10 cellular contexts compared by ENCODE assay signal in genomic region chr18:906416-907170, GRCh38. TPM values are rescaled to one million over a fixed set of nuclear protein-coding genes. Genes with fewer than 3 reads are reported as not detected.
DNase-seq lines count a peak whose midpoint lies in the region; ATAC-seq, FAIRE-seq and TF ChIP-seq lines count a peak whose summit lies in the region.
"Had no signal": no experiment of that assay in that cellular context is flagged by ENCODE, and none has a peak within 500 bp of the region (broad histone marks: within the 10 kb centered on the region; RNA-seq: fewer than 3 reads in every experiment).

No MANE protein-coding gene starts in this region.

- no peaks in the 10 kb centered on the region for H3K9me3 ChIP-seq in CD4-positive, alpha-beta T cell (ENCODE audit: control insufficient read depth, low read length)
- H3K9me3 ChIP-seq in MG63 = peaks cover 3% of the 10 kb centered on the region; the same call in 1 of the 2 replicates
- H3K9me3 ChIP-seq in kidney (ENCODE audit: control insufficient read depth in 1 of 2, low read length in 2 of 2) = no peaks in the 10 kb centered on the region
- H3K9me3 ChIP-seq: neutrophil had no signal

- ATAC-seq in CD4-positive, alpha-beta T cell (ENCODE audit: poor library complexity) = no peak
- ATAC-seq in naive B cell (ENCODE audit: low read depth in 2 of 2) (no peak), HG02571 (IDR thresholded peaks at IDR 0.05; ENCODE audit: unreplicated experiment) (no peak)

- H3K27me3 Mint-ChIP-seq in CD4-positive, alpha-beta T cell = peaks cover 82% of the 10 kb centered on the region
- H3K27me3 Mint-ChIP-seq in activated naive CD8-positive, alpha-beta T cell = peaks cover 50% of the 10 kb centered on the region
- H3K27me3 Mint-ChIP-seq in naive B cell = peaks cover 43 to 81% (median 78%) of the 10 kb centered on the region in 3 donors

- no peak overlapping the region for H3K27ac ChIP-seq in CD4-positive, alpha-beta T cell (ENCODE audit: low read depth, low read length)
- no peak overlapping the region for H3K27ac ChIP-seq in kidney (ENCODE audit: low read depth in 2 of 2, low read length in 2 of 2)
- H3K27ac ChIP-seq: neutrophil had no signal

- H3K4me3 ChIP-seq in MG63 (peak overlapping the region; percentile 45), kidney (ENCODE audit: low read length in 2 of 2) (peak overlapping the region in 1 of 2 donors; percentile 37)

- no peaks in the 10 kb centered on the region for H3K36me3 ChIP-seq in MG63
- H3K36me3 ChIP-seq in kidney (ENCODE audit: control insufficient read depth in 1 of 2, insufficient read depth in 2 of 2, low read length in 2 of 2) = no peaks in the 10 kb centered on the region
- H3K36me3 ChIP-seq: neutrophil had no signal

- intact Hi-C loops in CD4-positive, alpha-beta T cell (cut with DNase I, micrococcal nuclease) = no loop called here
- intact Hi-C loops in kidney (cut with DNase I) = no loop called here

- CTCF ChIA-PET in CD4-positive, alpha-beta T cell (lab: Charles Lee) = no interaction called here

- no peaks in the 10 kb centered on the region for H3K36me3 Mint-ChIP-seq in CD4-positive, alpha-beta T cell (ENCODE audit: low read depth)
- H3K36me3 Mint-ChIP-seq in activated naive CD8-positive, alpha-beta T cell = no peaks in the 10 kb centered on the region
- peaks cover 4 to 17% of the 10 kb centered on the region in 2 donors for H3K36me3 Mint-ChIP-seq in naive B cell

- no peak for TF ChIP-seq CTCF in CD4-positive, alpha-beta T cell (IDR thresholded peaks at IDR 0.05)
- TF ChIP-seq CTCF in kidney (IDR thresholded peaks at IDR 0.05; ENCODE audit: borderline replicate concordance, extremely low read depth, insufficient read depth) = no peak

- POLR2A ChIA-PET in CD4-positive, alpha-beta T cell (lab: Charles Lee) = no interaction called here

- H3K4me3 Mint-ChIP-seq in CD4-positive, alpha-beta T cell = peak overlapping the region; percentile 56
- peak overlapping the region; percentile 72 for H3K4me3 Mint-ChIP-seq in activated naive CD8-positive, alpha-beta T cell
- peak overlapping the region in 6 of 8 donors; percentile 8 to 64 (median 37) for H3K4me3 Mint-ChIP-seq in naive B cell

- peaks cover 0 to 12% of the 10 kb centered on the region in 2 donors for H3K4me1 ChIP-seq in kidney (ENCODE audit: control insufficient read depth in 1 of 2, insufficient read depth in 1 of 2, low read depth in 1 of 2, low read length in 2 of 2)

- FAIRE-seq in kidney (lab: Jason Lieb, UNC) = no peak

- H3K27ac Mint-ChIP-seq in CD4-positive, alpha-beta T cell = no peak overlapping the region
- H3K27ac Mint-ChIP-seq in activated naive CD8-positive, alpha-beta T cell = no peak overlapping the region
- H3K27ac Mint-ChIP-seq in naive B cell = peak overlapping the region in 2 of 6 donors; percentile 30 to 52
- H3K27ac Mint-ChIP-seq: activated naive CD4-positive, alpha-beta T cell treated with anti-CD3 and anti-CD28 coated beads, Interleukin-2, amount 50 U/mL, for 72 hours had no signal

- no peak for DNase-seq in CD4-positive, alpha-beta T cell
- DNase-seq in MG63 (no peak), naive B cell (no peak), kidney glomerular epithelial cell (lab: John Stamatoyannopoulos, UW) (no peak), kidney (no peak)
- no peak for DNase-seq in stimulated activated CD4-positive, alpha-beta T cell treated with anti-CD3 and anti-CD28 coated beads, Interleukin-4, amount 100 ng/mL, for 1 hour

- peaks cover 3% of the 10 kb centered on the region for H3K9me3 Mint-ChIP-seq in CD4-positive, alpha-beta T cell
- peaks cover 3% of the 10 kb centered on the region for H3K9me3 Mint-ChIP-seq in activated naive CD8-positive, alpha-beta T cell (ENCODE audit: low read depth)
- H3K9me3 Mint-ChIP-seq in naive B cell = peaks cover 0 to 29% (median 6%) of the 10 kb centered on the region in 7 donors
- H3K9me3 Mint-ChIP-seq: activated naive CD4-positive, alpha-beta T cell treated with anti-CD3 and anti-CD28 coated beads, Interleukin-2, amount 50 U/mL, for 72 hours had no signal

- peaks cover 94% of the 10 kb centered on the region for H3K27me3 ChIP-seq in CD4-positive, alpha-beta T cell (ENCODE audit: control insufficient read depth, insufficient read depth, low read length)
- peaks cover 45% of the 10 kb centered on the region for H3K27me3 ChIP-seq in MG63

- H3K9ac ChIP-seq in kidney (ENCODE audit: low read length in 2 of 2) = no peak overlapping the region

- H3K4me1 Mint-ChIP-seq in CD4-positive, alpha-beta T cell (ENCODE audit: low read depth) = peaks cover 17% of the 10 kb centered on the region
- H3K4me1 Mint-ChIP-seq in activated naive CD8-positive, alpha-beta T cell (ENCODE audit: low read depth) = peaks cover 25% of the 10 kb centered on the region
- peaks cover 4 to 12% (median 5%) of the 10 kb centered on the region in 3 donors for H3K4me1 Mint-ChIP-seq in naive B cell

RNA-seq across cellular contexts. Expression of gene ADCYAP1, which starts 1.9 kb away (rescaled TPM):
- not detected for total RNA-seq in CD4-positive, alpha-beta T cell
- 2.8 and 5.7 TPM in 2 replicates for total RNA-seq in MG63 (2014; rRNA removed; shearing (Covaris generic); ENCODE audit: low replicate concordance)
- polyA plus RNA-seq in naive B cell (ENCODE audit: low read depth in 6 of 6) = not detected
- 11.1 TPM for total RNA-seq in kidney
- 1.8 TPM for polyA plus RNA-seq in kidney (ENCODE audit: insufficient read depth, low read depth, low replicate concordance)
- total RNA-seq: activated naive CD4-positive, alpha-beta T cell treated with anti-CD3 and anti-CD28 coated beads, Interleukin-2, amount 50 U/mL, for 72 hours had no signal
